In genomic region chr1:16107039-16107438, GRCh38 we compare ENCODE assay signal across 7 cellular contexts. TPM values are rescaled to one million over a fixed set of nuclear protein-coding genes. Genes with fewer than 3 reads are reported as not detected.
"Had no signal": no experiment of that assay in that cellular context is flagged by ENCODE, and none has a peak within 500 bp of the region (broad histone marks: within the 10 kb centered on the region; RNA-seq: fewer than 3 reads in every experiment).

No MANE protein-coding gene starts in this region.

RNA-seq across cellular contexts. Expression of gene FAM131C, which starts 33.6 kb away (rescaled TPM):
- total RNA-seq: natural killer cell, omental fat pad, prostate gland, sciatic nerve, upper lobe of right lung, urinary bladder had no signal
- polyA plus RNA-seq: naive thymus-derived CD4-positive, alpha-beta T cell had no signal
